In genomic region chr1:61523219-61523618, GRCh38 we compare ENCODE assay signal across 14 cellular contexts.
"Had no signal": no experiment of that assay in that cellular context is flagged by ENCODE, and none has a peak within 500 bp of the region (broad histone marks: within the 10 kb centered on the region; RNA-seq: fewer than 3 reads in every experiment).

No MANE protein-coding gene starts in this region.

- H3K4me3 ChIP-seq: coronary artery, gastroesophageal sphincter, right atrium auricular region had no signal

- DNase-seq: effector CD4-positive, alpha-beta T cell; glutamatergic neuron; kidney glomerular epithelial cell; mammary epithelial cell; naive thymus-derived CD4-positive, alpha-beta T cell; nephron progenitor cell; posterior cingulate gyrus; small intestine; stimulated activated CD4-positive, alpha-beta T cell treated with anti-CD3 and anti-CD28 coated beads, Interleukin-12 subunit alpha, Interleukin-12 subunit beta, amount 100 ng/mL, for 4 hours; stimulated activated naive CD4-positive, alpha-beta T cell; trophoblast cell had no signal
